25 cellular contexts compared by ENCODE assay signal in genomic region chr9:86396412-86396811, GRCh38.
"Had no signal": no experiment of that assay in that cellular context is flagged by ENCODE, and none has a peak within 500 bp of the region (broad histone marks: within the 10 kb centered on the region; RNA-seq: fewer than 3 reads in every experiment).

No MANE protein-coding gene starts in this region.

- H3K4me3 ChIP-seq: colonic mucosa, gastroesophageal sphincter, heart left ventricle, hepatocyte, left ventricle myocardium inferior, lower lobe of right lung, mucosa of descending colon had no signal

- H3K4me3 Mint-ChIP-seq: dendritic cell treated with granulocyte-macrophage colony-stimulating factor and Interleukin-4, amounts not matched to agents 40 ng/mL and 50 ng/mL, for 4 days; effector memory CD8-positive, alpha-beta T cell; endodermal cell; immature natural killer cell; mesothelial cell of epicardium; naive B cell had no signal

- H3K36me3 ChIP-seq: colonic mucosa, gastroesophageal sphincter, heart left ventricle, left ventricle myocardium inferior, lower lobe of right lung had no signal

- H3K27ac ChIP-seq: colonic mucosa, epithelial cell of prostate, foreskin keratinocyte, gastroesophageal sphincter, heart left ventricle, hepatocyte, left ventricle myocardium inferior, lower lobe of right lung had no signal

- H3K27ac Mint-ChIP-seq: dendritic cell treated with granulocyte-macrophage colony-stimulating factor and Interleukin-4, amounts not matched to agents 40 ng/mL and 50 ng/mL, for 4 days; effector memory CD8-positive, alpha-beta T cell; endodermal cell; immature natural killer cell; mesothelial cell of epicardium had no signal

- ATAC-seq: effector memory CD8-positive, alpha-beta T cell; esophagus mucosa; foreskin keratinocyte; gastroesophageal sphincter; heart left ventricle; left cardiac atrium; lower lobe of right lung; mucosa of descending colon had no signal

- H3K4me1 ChIP-seq: colonic mucosa, foreskin keratinocyte, gastroesophageal sphincter, heart left ventricle, left ventricle myocardium inferior, lower lobe of right lung had no signal

- H3K27me3 ChIP-seq: colonic mucosa, foreskin keratinocyte, gastroesophageal sphincter, hepatocyte had no signal

- FAIRE-seq: endometrium, frontal cortex, keratinocyte had no signal

- H3K4me1 Mint-ChIP-seq: endodermal cell, immature natural killer cell, mesothelial cell of epicardium, naive B cell had no signal

- H3K9me3 ChIP-seq: colonic mucosa, lower lobe of right lung, mucosa of descending colon had no signal

- DNase-seq: colonic mucosa; cortex of kidney; effector CD8-positive, alpha-beta T cell; effector memory CD8-positive, alpha-beta T cell; endodermal cell; erythroblast; foreskin keratinocyte; heart left ventricle; hypothalamus; immature natural killer cell; left cardiac atrium; left ventricle myocardium inferior; lower lobe of right lung; mesenchymal stem cell; mucosa of descending colon; naive B cell had no signal

- H3K9me3 Mint-ChIP-seq: effector memory CD8-positive, alpha-beta T cell had no signal

- H3K36me3 Mint-ChIP-seq: immature natural killer cell, mesothelial cell of epicardium, naive B cell had no signal
